Comparison of ENCODE assay signal across 10 cellular contexts in the genomic region with DNA sequence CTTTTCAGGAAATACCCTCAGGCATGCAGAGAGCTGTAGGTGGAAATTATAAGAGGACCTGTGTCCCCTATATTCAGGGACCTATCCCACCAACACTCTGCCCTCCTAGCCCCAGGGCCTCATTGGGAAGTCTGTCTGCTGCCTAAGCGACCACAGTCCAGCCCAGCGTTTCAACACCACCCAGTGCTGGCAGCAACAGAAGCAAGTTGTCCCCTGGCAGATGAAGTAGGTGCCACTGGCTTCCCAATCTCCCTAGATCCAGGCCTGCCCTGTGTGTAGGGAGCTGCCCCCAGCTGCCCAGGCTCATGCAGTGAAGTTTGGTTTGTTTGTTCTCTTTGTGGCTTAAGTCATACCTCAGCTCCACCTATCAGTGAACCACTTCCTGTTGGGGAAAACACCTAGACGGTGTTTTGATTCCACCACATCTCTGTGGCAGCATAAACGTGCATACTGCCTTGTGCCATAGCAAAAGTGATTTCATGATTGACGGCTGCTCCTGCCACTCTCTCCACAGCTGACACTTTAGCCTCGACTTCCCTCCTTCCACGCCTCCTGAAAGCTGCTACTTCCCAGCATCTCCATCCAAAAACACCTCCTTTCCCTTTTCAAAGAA. TPM values are rescaled to one million over a fixed set of nuclear protein-coding genes. Genes with fewer than 3 reads are reported as not detected.
A peak's percentile ranks its signal among the peaks of the same experiment; 100 is the strongest.
DNase-seq lines count a peak whose midpoint lies in the region; ATAC-seq, FAIRE-seq and TF ChIP-seq lines count a peak whose summit lies in the region.
"Had no signal": no experiment of that assay in that cellular context is flagged by ENCODE, and none has a peak within 500 bp of the region (broad histone marks: within the 10 kb centered on the region; RNA-seq: fewer than 3 reads in every experiment).

No MANE protein-coding gene starts in this region.

- intact Hi-C loops in upper lobe of right lung (cut with DNase I) = no loop called here
- intact Hi-C loops in testis (cut with DNase I; ENCODE audit: low total_unique reads) = no loop called here

- H3K27ac ChIP-seq in upper lobe of right lung (no peak overlapping the region), testis (no peak overlapping the region)
- H3K27ac ChIP-seq: psoas muscle, SK-N-MC had no signal

- ATAC-seq in HG02610 (IDR thresholded peaks at IDR 0.05; ENCODE audit: unreplicated experiment) = peak; percentile 100
- ATAC-seq in left lobe of liver = peak; percentile 96
- peak; percentile 94 for ATAC-seq in upper lobe of right lung
- ATAC-seq: psoas muscle had no signal

- peak; percentile 95 for FAIRE-seq in GM18507 (lab: Jason Lieb, UNC)

- no peak overlapping the region for H3K4me3 ChIP-seq in upper lobe of right lung
- H3K4me3 ChIP-seq in testis = no peak overlapping the region
- H3K4me3 ChIP-seq: psoas muscle, SK-N-MC had no signal

- H3K4me1 ChIP-seq in upper lobe of right lung (peaks cover 3% of the 10 kb centered on the region), testis (no peaks in the 10 kb centered on the region)
- H3K4me1 ChIP-seq: psoas muscle had no signal

- DNase-seq in GM18507 (ENCODE audit: extremely low spot score, insufficient read length, low read depth) (peak; percentile 82), NCI-H2029 (lab: John Stamatoyannopoulos, UW) (peak; percentile 84), activated T-cell treated with anti-CD3 and anti-CD28 coated beads for 4 hours (peak; percentile 56), left lobe of liver (ENCODE audit: low spot score) (peak; percentile 89), upper lobe of right lung (no peak), NCI-H1436 (lab: John Stamatoyannopoulos, UW) (no peak), testis (no peak)

- 71 to 81% methylated on average over 7 of the region's 7 CpGs for WGBS in testis, 2 donors

- no peaks in the 10 kb centered on the region for H3K36me3 ChIP-seq in upper lobe of right lung
- no peaks in the 10 kb centered on the region for H3K36me3 ChIP-seq in testis (ENCODE audit: low read depth, missing control alignments)

- TF ChIP-seq CTCF in upper lobe of right lung (IDR thresholded peaks at IDR 0.05) (no peak), testis (IDR thresholded peaks at IDR 0.05) (no peak)

- no peaks in the 10 kb centered on the region for H3K27me3 ChIP-seq in upper lobe of right lung
- H3K27me3 ChIP-seq in testis = no peaks in the 10 kb centered on the region

- no peak for TF ChIP-seq POLR2A in testis (IDR thresholded peaks at IDR 0.05)

- H3K9me3 ChIP-seq in upper lobe of right lung (no peaks in the 10 kb centered on the region), testis (no peaks in the 10 kb centered on the region)
- H3K9me3 ChIP-seq: psoas muscle had no signal

RNA-seq across cellular contexts. Expression of a gene that starts 8.1 kb away (rescaled TPM):
- 1.3 TPM for total RNA-seq in left lobe of liver
- total RNA-seq in upper lobe of right lung = 0.35 TPM
- under 1 TPM; 0.63 to 0.87 TPM for total RNA-seq in testis
- polyA plus RNA-seq in testis (ENCODE audit: insufficient read depth, low read depth, low replicate concordance) = 0.90 TPM

RNA-seq across cellular contexts. Expression of a gene that starts 14.9 kb away (rescaled TPM):
- total RNA-seq in left lobe of liver = 69.1 TPM
- total RNA-seq in upper lobe of right lung = 119 TPM
- 10 to 100 TPM; 46.9 to 51.7 TPM for total RNA-seq in testis
- 13.6 TPM for polyA plus RNA-seq in testis (ENCODE audit: insufficient read depth, low read depth, low replicate concordance)

RNA-seq across cellular contexts. Expression of a gene that starts 27.0 kb away (rescaled TPM):
- total RNA-seq in left lobe of liver (26.9 TPM), upper lobe of right lung (61.6 TPM), testis (10 to 100 TPM; 60.7 to 64.2 TPM)
- polyA plus RNA-seq in testis (ENCODE audit: insufficient read depth, low read depth, low replicate concordance) = 85.3 TPM

RNA-seq across cellular contexts. Expression of a gene that starts 44.0 kb away (rescaled TPM):
- not detected for total RNA-seq in left lobe of liver
- total RNA-seq in upper lobe of right lung = 2.2 TPM
- 1 to 10 TPM; 4.2 to 4.7 TPM for total RNA-seq in testis
- 10.0 TPM for polyA plus RNA-seq in testis (ENCODE audit: insufficient read depth, low read depth, low replicate concordance)

Comparison
In these comparisons a context has a peak if more than half of its experiments do, and no peak if none do; other contexts are left out.
1. DNase-seq: peak in GM18507 (single experiment), NCI-H2029 (single experiment), activated T-cell treated with anti-CD3 and anti-CD28 coated beads for 4 hours (single experiment) and left lobe of liver (single experiment); none in upper lobe of right lung (single experiment), NCI-H1436 (single experiment) and testis (single experiment).
2. Peak in every context shown above with its lines, with median percentiles within 50 percentile points of each other: ATAC-seq.